Comparison of ENCODE assay signal across 1 cellular context in genomic region chr14:105414456-105415371, GRCh38.
TF ChIP-seq lines count a peak whose summit lies in the region.

No MANE protein-coding gene starts in this region.

TF ChIP-seq in K562, 482 proteins besides CTCF, POLR2A, EP300 and RAD21 (continued from another document and continues in another):
- no peak for TF ChIP-seq NR0B1 (IDR thresholded peaks at IDR 0.05; ENCODE audit: partially characterized antibody)
- TF ChIP-seq ZBTB49 (CRISPR knock-in tag; IDR thresholded peaks at IDR 0.05; ENCODE audit: borderline replicate concordance) = no peak
- TF ChIP-seq MYC (IDR thresholded peaks at IDR 0.05; ENCODE audit: low read depth, low read length) = peak; percentile 60; the same call in 1 of the 2 replicates
- TF ChIP-seq MYC (CRISPR knock-in tag; IDR thresholded peaks at IDR 0.05; ENCODE audit: borderline replicate concordance, low read depth) = no peak
- no peak for TF ChIP-seq WHSC1 (IDR thresholded peaks at IDR 0.05; ENCODE audit: low read length)
- TF ChIP-seq CXXC5 (CRISPR knock-in tag; IDR thresholded peaks at IDR 0.05) = peak; percentile 81
- no peak for TF ChIP-seq HNRNPLL (IDR thresholded peaks at IDR 0.05; ENCODE audit: low read depth, low read length, poor library complexity, severe bottlenecking)
- no peak for TF ChIP-seq TCF3 (CRISPR knock-in tag; IDR thresholded peaks at IDR 0.05)
- TF ChIP-seq ZBTB7A (IDR thresholded peaks at IDR 0.05; ENCODE audit: borderline replicate concordance, control insufficient read depth, low read depth, low read length) = peak; percentile 89
- TF ChIP-seq SMC3 (conservative IDR thresholded peaks at IDR 0.05; ENCODE audit: insufficient read depth, low read depth, low read length) = no peak
- no peak for TF ChIP-seq SMARCA4 (IDR thresholded peaks at IDR 0.05)
- peak; percentile 67; the same call in 1 of the 2 replicates for TF ChIP-seq CREB3L1 (IDR thresholded peaks at IDR 0.05; ENCODE audit: borderline replicate concordance, low read depth)
- no peak for TF ChIP-seq THRA (IDR thresholded peaks at IDR 0.05)
- TF ChIP-seq CREB5 (CRISPR knock-in tag; IDR thresholded peaks at IDR 0.05) = no peak
- peak; percentile 59 to 69; a peak in 3 of 4 replicates for TF ChIP-seq NRF1 (conservative IDR thresholded peaks at IDR 0.05 in 1 of 2, IDR thresholded peaks at IDR 0.05 in 1 of 2)
- TF ChIP-seq FOXM1 (IDR thresholded peaks at IDR 0.05; ENCODE audit: low read depth) = no peak
- TF ChIP-seq FOXM1 (CRISPR knock-in tag; IDR thresholded peaks at IDR 0.05; ENCODE audit: low read depth) = no peak
- no peak for TF ChIP-seq HNRNPK (IDR thresholded peaks at IDR 0.05; ENCODE audit: low read depth, low read length, poor library complexity, severe bottlenecking)
- TF ChIP-seq CBX5 (IDR thresholded peaks at IDR 0.05; ENCODE audit: borderline replicate concordance, low read depth) = no peak
- no peak for TF ChIP-seq EP400 (IDR thresholded peaks at IDR 0.05)
- no peak for TF ChIP-seq HES1 (IDR thresholded peaks at IDR 0.05; ENCODE audit: low read depth)
- no peak for TF ChIP-seq PHB2 (IDR thresholded peaks at IDR 0.05; ENCODE audit: low read depth)
- TF ChIP-seq ZNF212 (CRISPR knock-in tag; IDR thresholded peaks at IDR 0.05) = no peak
- no peak for TF ChIP-seq ELF2 (CRISPR knock-in tag; IDR thresholded peaks at IDR 0.05)
- no peak for TF ChIP-seq NUFIP1 (IDR thresholded peaks at IDR 0.05; ENCODE audit: partially characterized antibody)
- no peak for TF ChIP-seq RBM15 (IDR thresholded peaks at IDR 0.05; ENCODE audit: insufficient read depth, low read length)
- TF ChIP-seq MBD2 (IDR thresholded peaks at IDR 0.05; ENCODE audit: borderline replicate concordance, low read depth) = no peak
- TF ChIP-seq MAX (CRISPR knock-in tag; IDR thresholded peaks at IDR 0.05) = peak; percentile 68
- TF ChIP-seq ZBTB34 (CRISPR knock-in tag; IDR thresholded peaks at IDR 0.05) = no peak
- no peak for TF ChIP-seq SRSF9 (IDR thresholded peaks at IDR 0.05; ENCODE audit: borderline replicate concordance, low read depth, low read length)
- TF ChIP-seq MBD1 (CRISPR knock-in tag; IDR thresholded peaks at IDR 0.05) = 0 out of 2 replicates have a peak, but pooled peaks have one; percentile 39
- TF ChIP-seq E2F8 (IDR thresholded peaks at IDR 0.05; ENCODE audit: low read depth, partially characterized antibody) = no peak
- no peak for TF ChIP-seq HOMEZ (CRISPR knock-in tag; IDR thresholded peaks at IDR 0.05)
- TF ChIP-seq ZNF277 (CRISPR knock-in tag; IDR thresholded peaks at IDR 0.05; ENCODE audit: borderline replicate concordance) = no peak
- TF ChIP-seq SMARCC2 (IDR thresholded peaks at IDR 0.05; ENCODE audit: low read depth) = no peak
- no peak for TF ChIP-seq HEY1 (CRISPR knock-in tag; IDR thresholded peaks at IDR 0.05; ENCODE audit: borderline replicate concordance)
- peak; percentile 15; the same call in 1 of the 2 replicates for TF ChIP-seq GMEB1 (CRISPR knock-in tag; IDR thresholded peaks at IDR 0.05)
